Comparison of ENCODE assay signal across 13 cellular contexts in genomic region chr1:156858555-156858956, GRCh38. TPM values are rescaled to one million over a fixed set of nuclear protein-coding genes. Genes with fewer than 3 reads are reported as not detected.
DNase-seq lines count a peak whose midpoint lies in the region; ATAC-seq and TF ChIP-seq lines count a peak whose summit lies in the region.
"Had no signal": no experiment of that assay in that cellular context is flagged by ENCODE, and none has a peak within 500 bp of the region (broad histone marks: within the 10 kb centered on the region; RNA-seq: fewer than 3 reads in every experiment).

No MANE protein-coding gene starts in this region.

- H3K4me3 ChIP-seq in Caco-2 (ENCODE audit: low read depth, low read length) (peak overlapping the region; percentile 19; the same call in 1 of the 2 replicates), HUES64 (ENCODE audit: low read length) (peak overlapping the region; percentile 56), dorsolateral prefrontal cortex (peak overlapping the region in 22 of 59 donors; percentile 43 to 69 (median 59))

- 21% methylated on average over 5 of the region's 5 CpGs for WGBS in HUES64

- no peak for ATAC-seq in natural killer cell
- no peak for ATAC-seq in HG02763 (IDR thresholded peaks at IDR 0.05; ENCODE audit: unreplicated experiment)

- H3K27ac Mint-ChIP-seq in Caco-2 (ENCODE audit: unreplicated experiment) (no peak overlapping the region), endothelial cell (ENCODE audit: unreplicated experiment) (no peak overlapping the region), natural killer cell (no peak overlapping the region)

- peaks cover 11% of the 10 kb centered on the region for H3K27me3 Mint-ChIP-seq in Caco-2 (ENCODE audit: insufficient read depth, unreplicated experiment)
- peaks cover 35% of the 10 kb centered on the region for H3K27me3 Mint-ChIP-seq in endothelial cell (ENCODE audit: unreplicated experiment)
- peaks cover 41 to 44% of the 10 kb centered on the region in 2 donors for H3K27me3 Mint-ChIP-seq in natural killer cell (ENCODE audit: low read depth in 2 of 2)

- H3K4me1 ChIP-seq in Caco-2 (peaks cover 33% of the 10 kb centered on the region), HUES64 (ENCODE audit: insufficient read depth, low read length) (peaks cover 5% of the 10 kb centered on the region; the same call in 1 of the 2 replicates)
- H3K4me1 ChIP-seq: parathyroid adenoma had no signal

- H3K9ac ChIP-seq in HUES64 (ENCODE audit: low read depth, low read length) = no peak overlapping the region
- H3K9ac ChIP-seq: parathyroid adenoma had no signal

- POLR2A ChIA-PET in Caco-2 (lab: Charles Lee) = interaction anchor here (0.6 to 0.7 kb wide), 2 partner anchors 101 to 130 kb away, joined by 4 to 6 read pairs; partner anchors contain the start of genes ISG20L2 and METTL25B

- TF ChIP-seq CTCF in Caco-2 (IDR thresholded peaks at IDR 0.05; ENCODE audit: insufficient read depth in 1 of 2, low read depth in 1 of 2, low read length in 1 of 2, severe bottlenecking in 1 of 2, unreplicated experiment in 1 of 2) (no peak), endothelial cell (IDR thresholded peaks at IDR 0.05; ENCODE audit: unreplicated experiment) (no peak), natural killer cell (IDR thresholded peaks at IDR 0.05) (no peak), dorsolateral prefrontal cortex (IDR thresholded peaks at IDR 0.05 in 54 of 56, conservative IDR thresholded peaks at IDR 0.05 in 2 of 56; ENCODE audit: low read depth in 1 of 56, partially characterized antibody in 56 of 56) (no peak)

- H3K9me3 Mint-ChIP-seq in Caco-2 (ENCODE audit: unreplicated experiment) (no peaks in the 10 kb centered on the region), endothelial cell (ENCODE audit: unreplicated experiment) (no peaks in the 10 kb centered on the region), natural killer cell (no peaks in the 10 kb centered on the region)

- CTCF ChIA-PET in Caco-2 (lab: Charles Lee) = interaction anchor here (0.6 to 3.9 kb wide), 7 partner anchors 10 to 1860 kb away, joined by 3 to 40 read pairs (median 7); no protein-coding TSS in a partner anchor

- H3K27ac ChIP-seq in HUES64 (ENCODE audit: low read depth, low read length) = no peak overlapping the region
- H3K27ac ChIP-seq in dorsolateral prefrontal cortex = no peak overlapping the region
- H3K27ac ChIP-seq: parathyroid adenoma had no signal

- BruUV-seq in Caco-2 (replicated peaks; lab: Mats Ljungman, UMichigan) = no TSS peak

- H3K36me3 ChIP-seq in Caco-2 (ENCODE audit: control insufficient read depth, insufficient read depth, low read length) = no peaks in the 10 kb centered on the region
- no peaks in the 10 kb centered on the region for H3K36me3 ChIP-seq in HUES64 (ENCODE audit: insufficient read depth, low read length)

- no peaks in the 10 kb centered on the region for H3K9me3 ChIP-seq in Caco-2
- H3K9me3 ChIP-seq in HUES64 (ENCODE audit: insufficient read depth, low read depth, low read length) = no peaks in the 10 kb centered on the region

- no peaks in the 10 kb centered on the region for H3K36me3 Mint-ChIP-seq in Caco-2 (ENCODE audit: insufficient read depth, unreplicated experiment)
- peaks cover 6% of the 10 kb centered on the region for H3K36me3 Mint-ChIP-seq in endothelial cell (ENCODE audit: low read depth, unreplicated experiment)
- no peaks in the 10 kb centered on the region for H3K36me3 Mint-ChIP-seq in natural killer cell

- intact Hi-C loops in Caco-2 (cut with micrococcal nuclease; ENCODE audit: unreplicated experiment) (loop anchor here (2.0 kb wide), 1 partner anchor 44 kb away; no protein-coding TSS in a partner anchor), natural killer cell (cut with micrococcal nuclease) (no loop called here), dorsolateral prefrontal cortex (cut with DNase I) (loop anchor here (2.0 to 5.0 kb wide), 2 partner anchors 20 to 51 kb away; no protein-coding TSS in a partner anchor)

- H3K4me1 Mint-ChIP-seq in Caco-2 (ENCODE audit: low read depth, unreplicated experiment) (peaks cover 24% of the 10 kb centered on the region), endothelial cell (ENCODE audit: unreplicated experiment) (peaks cover 19% of the 10 kb centered on the region), natural killer cell (peaks cover 12 to 31% of the 10 kb centered on the region in 2 donors)

- H3K27me3 ChIP-seq in Caco-2 (replicated peaks; ENCODE audit: control insufficient read depth, insufficient read depth, low read length) (peaks cover 7% of the 10 kb centered on the region), HUES64 (ENCODE audit: insufficient read depth, low read length) (peaks cover 93% of the 10 kb centered on the region), dorsolateral prefrontal cortex (peaks cover 0 to 54% (median 37%) of the 10 kb centered on the region in 45 donors)

- no peak for DNase-seq in Caco-2
- no peak for DNase-seq in endothelial cell (ENCODE audit: low spot score)
- no peak for DNase-seq in natural killer cell
- no peak for DNase-seq in GF-D8 (lab: John Stamatoyannopoulos, UW)
- DNase-seq in HuH-7.5 (ENCODE audit: low spot score) = no peak
- no peak for DNase-seq in dorsolateral prefrontal cortex
- DNase-seq: hippocampal formation, NCI-H187, SHP77 had no signal

- peak overlapping the region; percentile 69 for H3K4me3 Mint-ChIP-seq in Caco-2 (ENCODE audit: unreplicated experiment)
- peak overlapping the region; percentile 57 for H3K4me3 Mint-ChIP-seq in endothelial cell (ENCODE audit: unreplicated experiment)
- peak overlapping the region; percentile 49 for H3K4me3 Mint-ChIP-seq in natural killer cell

RNA-seq across cellular contexts. Expression of gene INSRR, which starts 0.4 kb away (rescaled TPM):
- total RNA-seq in Caco-2 (2022) = not detected in 2 replicates
- not detected for polyA plus RNA-seq in HUES64 (2013, experiment 1 of 2)
- not detected for polyA plus RNA-seq in HUES64 (2013, experiment 2 of 2)
- total RNA-seq in endothelial cell (ENCODE audit: unreplicated experiment) = not detected
- total RNA-seq in natural killer cell = under 1 TPM; 0.10 to 0.18 (median 0.14) TPM
- 1 to 10 TPM in 8 of 120 experiments, under 1 TPM in 48, not detected in 64; 0.07 to 2.8 (median 0.30) TPM for total RNA-seq in dorsolateral prefrontal cortex

RNA-seq across cellular contexts. Expression of gene NTRK1, which starts 2.1 kb away (rescaled TPM):
- total RNA-seq in Caco-2 (2022) = not detected in 2 replicates
- polyA plus RNA-seq in HUES64 (2013, experiment 1 of 2) = 0.30 TPM
- 0.25 TPM for polyA plus RNA-seq in HUES64 (2013, experiment 2 of 2)
- 0.23 TPM for total RNA-seq in endothelial cell (ENCODE audit: unreplicated experiment)
- 10 to 100 TPM in 1 of 3 donors, 1 to 10 TPM in 2; 1.7 to 16.7 (median 2.4) TPM for total RNA-seq in natural killer cell
- total RNA-seq in dorsolateral prefrontal cortex = 1 to 10 TPM in 20 of 120 experiments, under 1 TPM in 70, not detected in 30; 0.16 to 3.1 (median 0.66) TPM

RNA-seq across cellular contexts. Expression of gene PEAR1, which starts 35.0 kb away (rescaled TPM):
- total RNA-seq in Caco-2 (2022) = 0.18 and 0.39 TPM in 2 replicates
- polyA plus RNA-seq in HUES64 (2013, experiment 1 of 2) = 1.4 TPM
- polyA plus RNA-seq in HUES64 (2013, experiment 2 of 2) = 1.0 TPM
- total RNA-seq in endothelial cell (ENCODE audit: unreplicated experiment) = 50.7 TPM
- total RNA-seq in natural killer cell = 1 to 10 TPM in 1 of 3 donors, under 1 TPM in 2; 0.52 to 1.4 (median 0.80) TPM
- total RNA-seq in dorsolateral prefrontal cortex = 10 to 100 TPM in 7 of 120 experiments, 1 to 10 TPM in 113; 1.9 to 15.2 (median 5.0) TPM

RNA-seq across cellular contexts. Expression of gene SH2D2A, which starts 41.9 kb away (rescaled TPM):
- total RNA-seq in Caco-2 (2022) (5.5 and 6.5 TPM in 2 replicates), endothelial cell (ENCODE audit: unreplicated experiment) (not detected), natural killer cell (100 to 1,000 TPM; 155 to 324 (median 312) TPM), dorsolateral prefrontal cortex (1 to 10 TPM in 28 of 120 experiments, under 1 TPM in 57, not detected in 35; 0.25 to 3.8 (median 0.84) TPM)
- polyA plus RNA-seq in HUES64 (2013, experiment 1 of 2) = 2.6 TPM
- polyA plus RNA-seq in HUES64 (2013, experiment 2 of 2) = 4.1 TPM
- total RNA-seq: cerebellum had no signal
